15 cellular contexts compared by ENCODE assay signal in genomic region chr9:69273162-69273561, GRCh38. TPM values are rescaled to one million over a fixed set of nuclear protein-coding genes. Genes with fewer than 3 reads are reported as not detected.
"Had no signal": no experiment of that assay in that cellular context is flagged by ENCODE, and none has a peak within 500 bp of the region (broad histone marks: within the 10 kb centered on the region; RNA-seq: fewer than 3 reads in every experiment).

No MANE protein-coding gene starts in this region.

- ATAC-seq: activated CD8-positive, alpha-beta T cell treated with anti-CD3 and anti-CD28 coated beads for 36 hours; activated T-cell treated with anti-CD3 and anti-CD28 coated beads, Interleukin-2, amount 50 U/mL, for 4 hours; esophagus mucosa; pancreas had no signal

- H3K4me1 ChIP-seq: colonic mucosa, lower lobe of right lung, pancreas had no signal

- H3K27me3 ChIP-seq: colonic mucosa, pancreas, upper lobe of left lung had no signal

- H3K9me3 ChIP-seq: colonic mucosa, pancreas had no signal

- H3K27ac ChIP-seq: colonic mucosa, lower lobe of right lung, pancreas, upper lobe of left lung had no signal

- DNase-seq: activated B cell treated with CpG ODN at 0.5 μM for 24 hours; activated CD4-positive, alpha-beta T cell treated with anti-CD3 and anti-CD28 coated beads for 48 hours; activated CD8-positive, alpha-beta T cell treated with anti-CD3 and anti-CD28 coated beads for 36 hours; activated effector memory CD4-positive, alpha-beta T cell treated with Interleukin-2 at 50 U/mL for 16 hours; activated T-cell treated with anti-CD3 and anti-CD28 coated beads, Interleukin-2, amount 50 U/mL, for 4 hours; amniotic stem cell; central memory CD4-positive, alpha-beta T cell; colonic mucosa; kidney glomerular epithelial cell; lower lobe of right lung; pancreas; small intestine; T-helper 2 cell; upper lobe of left lung had no signal

- H3K4me3 ChIP-seq: colonic mucosa, lower lobe of right lung, pancreas, upper lobe of left lung had no signal

- H3K36me3 ChIP-seq: colonic mucosa, lower lobe of right lung, pancreas, upper lobe of left lung had no signal

RNA-seq across cellular contexts. Expression of gene ENTREP1, which starts 51.9 kb away (rescaled TPM):
- total RNA-seq: activated B cell treated with CpG ODN at 0.5 μM for 24 hours; activated CD8-positive, alpha-beta T cell treated with anti-CD3 and anti-CD28 coated beads for 36 hours had no signal
